ENCODE assay signal across 24 cellular contexts in genomic region chr9:69532359-69532758, GRCh38.
DNase-seq lines count a peak whose midpoint lies in the region; FAIRE-seq and TF ChIP-seq lines count a peak whose summit lies in the region.
"Had no signal": no experiment of that assay in that cellular context is flagged by ENCODE, and none has a peak within 500 bp of the region (broad histone marks: within the 10 kb centered on the region; RNA-seq: fewer than 3 reads in every experiment).

No MANE protein-coding gene starts in this region.

- DNase-seq in NCI-H2227 (lab: John Stamatoyannopoulos, UW; ENCODE audit: unreplicated experiment) (peak; percentile 31), NCI-H2227 treated with DMSO at 0.1 percent for 48 hours (lab: John Stamatoyannopoulos, UW) (no peak), NCI-H446 (lab: John Stamatoyannopoulos, UW) (peak; percentile 7 to 65), bronchial epithelial cell (ENCODE audit: low read depth) (no peak), skeletal muscle cell (ENCODE audit: low read depth) (peak; percentile 12), type B pancreatic cell (ENCODE audit: extremely low spot score, unreplicated experiment) (no peak), NCI-H1436 (lab: John Stamatoyannopoulos, UW) (no peak), DMS114 treated with DMSO at 0.1 percent for 48 hours (lab: John Stamatoyannopoulos, UW; ENCODE audit: unreplicated experiment) (no peak)
- DNase-seq: activated CD4-positive, alpha-beta T cell treated with anti-CD3 and anti-CD28 coated beads, Interleukin-2, amount 10 ng/mL, durations not matched to agents 24 days and 14 days; activated CD8-positive, alpha-beta memory T cell treated with anti-CD3 and anti-CD28 coated beads, Interleukin-2, amount 10 ng/mL, durations not matched to agents 7 days and 5 days; activated naive CD8-positive, alpha-beta T cell treated with anti-CD3 and anti-CD28 coated beads for 36 hours; C1 segment of cervical spinal cord; effector memory CD8-positive, alpha-beta T cell; GDM1; KG1; left colon; stimulated activated CD4-positive, alpha-beta T cell treated with anti-CD3 and anti-CD28 coated beads, Interleukin-2, amount 100 ng/mL, for 24 hours; stimulated activated naive B cell treated with anti-CD40 and anti-IgM and Interleukin-4, amounts not matched to agents 10 μg/mL and 1 μg/mL and 100 μg/mL, for 72 hours; testis had no signal

- H3K4me1 Mint-ChIP-seq in type B pancreatic cell (ENCODE audit: unreplicated experiment) = no peaks in the 10 kb centered on the region
- H3K4me1 Mint-ChIP-seq: activated CD4-positive, alpha-beta T cell treated with anti-CD3 and anti-CD28 coated beads, Interleukin-2, amount 10 ng/mL, durations not matched to agents 24 days and 14 days; activated CD8-positive, alpha-beta memory T cell treated with anti-CD3 and anti-CD28 coated beads, Interleukin-2, amount 10 ng/mL, durations not matched to agents 7 days and 5 days; activated naive CD8-positive, alpha-beta T cell treated with anti-CD3 and anti-CD28 coated beads for 36 hours; activated T-helper 17 cell treated with anti-CD3 and anti-CD28 coated beads, Interleukin-2, amount 50 U/mL, for 72 hours; stimulated activated naive B cell treated with anti-CD40 and anti-IgM and Interleukin-4, amounts not matched to agents 10 μg/mL and 1 μg/mL and 100 μg/mL, for 72 hours had no signal

- peak; percentile 18 for FAIRE-seq in bronchial epithelial cell (lab: Jason Lieb, UNC)
- FAIRE-seq: A549, D721Med had no signal

- no peaks in the 10 kb centered on the region for H3K36me3 Mint-ChIP-seq in type B pancreatic cell
- H3K36me3 Mint-ChIP-seq: activated CD8-positive, alpha-beta memory T cell treated with anti-CD3 and anti-CD28 coated beads, Interleukin-2, amount 10 ng/mL, durations not matched to agents 7 days and 5 days; activated naive CD8-positive, alpha-beta T cell treated with anti-CD3 and anti-CD28 coated beads for 36 hours; stimulated activated naive B cell treated with anti-CD40 and anti-IgM and Interleukin-4, amounts not matched to agents 10 μg/mL and 1 μg/mL and 100 μg/mL, for 72 hours had no signal

- no peaks in the 10 kb centered on the region for H3K27me3 ChIP-seq in bronchial epithelial cell (ENCODE audit: control insufficient read depth, insufficient read depth, low read length)
- H3K27me3 ChIP-seq: testis had no signal

- H3K36me3 ChIP-seq in bronchial epithelial cell (ENCODE audit: control insufficient read depth, insufficient read depth, low read length) = no peaks in the 10 kb centered on the region
- H3K36me3 ChIP-seq: prostate gland had no signal

- H3K27me3 Mint-ChIP-seq in type B pancreatic cell = peaks cover 30% of the 10 kb centered on the region
- H3K27me3 Mint-ChIP-seq: effector memory CD8-positive, alpha-beta T cell had no signal

- H3K9me3 Mint-ChIP-seq in type B pancreatic cell = no peaks in the 10 kb centered on the region
- H3K9me3 Mint-ChIP-seq: effector memory CD8-positive, alpha-beta T cell had no signal

- no peak overlapping the region for H3K4me3 Mint-ChIP-seq in type B pancreatic cell
- H3K4me3 Mint-ChIP-seq: activated CD4-positive, alpha-beta T cell treated with anti-CD3 and anti-CD28 coated beads, Interleukin-2, amount 10 ng/mL, durations not matched to agents 24 days and 14 days; activated CD8-positive, alpha-beta memory T cell treated with anti-CD3 and anti-CD28 coated beads, Interleukin-2, amount 10 ng/mL, durations not matched to agents 7 days and 5 days; activated naive CD8-positive, alpha-beta T cell treated with anti-CD3 and anti-CD28 coated beads for 36 hours; activated T-helper 17 cell treated with anti-CD3 and anti-CD28 coated beads, Interleukin-2, amount 50 U/mL, for 72 hours; effector memory CD8-positive, alpha-beta T cell; stimulated activated naive B cell treated with anti-CD40 and anti-IgM and Interleukin-4, amounts not matched to agents 10 μg/mL and 1 μg/mL and 100 μg/mL, for 72 hours had no signal

- no peak overlapping the region for H3K27ac Mint-ChIP-seq in type B pancreatic cell
- H3K27ac Mint-ChIP-seq: activated CD4-positive, alpha-beta T cell treated with anti-CD3 and anti-CD28 coated beads, Interleukin-2, amount 10 ng/mL, durations not matched to agents 24 days and 14 days; activated CD8-positive, alpha-beta memory T cell treated with anti-CD3 and anti-CD28 coated beads, Interleukin-2, amount 10 ng/mL, durations not matched to agents 7 days and 5 days; activated naive CD8-positive, alpha-beta T cell treated with anti-CD3 and anti-CD28 coated beads for 36 hours; activated T-helper 17 cell treated with anti-CD3 and anti-CD28 coated beads, Interleukin-2, amount 50 U/mL, for 72 hours; effector memory CD8-positive, alpha-beta T cell; stimulated activated naive B cell treated with anti-CD40 and anti-IgM and Interleukin-4, amounts not matched to agents 10 μg/mL and 1 μg/mL and 100 μg/mL, for 72 hours had no signal

- H3K4me3 ChIP-seq in bronchial epithelial cell (ENCODE audit: low read depth, low read length) = no peak overlapping the region
- no peak overlapping the region for H3K4me3 ChIP-seq in skeletal muscle cell (ENCODE audit: low read depth, low read length)
- H3K4me3 ChIP-seq: A549, prostate gland, skin epidermis, testis had no signal

- TF ChIP-seq CTCF in bronchial epithelial cell (IDR thresholded peaks at IDR 0.05; ENCODE audit: insufficient read depth, low read length, severe bottlenecking) (no peak), type B pancreatic cell (conservative IDR thresholded peaks at IDR 0.05) (no peak)

Comparison
In these comparisons a context has a peak if more than half of its experiments do, and no peak if none do; other contexts are left out.
1. DNase-seq: peak in NCI-H2227 (single experiment), NCI-H446 (2 of 2) and skeletal muscle cell (single experiment); none in NCI-H2227 treated with DMSO at 0.1 percent for 48 hours (single experiment), bronchial epithelial cell (single experiment), type B pancreatic cell (single experiment), NCI-H1436 (single experiment) and DMS114 treated with DMSO at 0.1 percent for 48 hours (single experiment).